ENCODE assay signal across 37 cellular contexts in genomic region chr14:47710581-47710980, GRCh38. TPM values are rescaled to one million over a fixed set of nuclear protein-coding genes. Genes with fewer than 3 reads are reported as not detected.
"Had no signal": no experiment of that assay in that cellular context is flagged by ENCODE, and none has a peak within 500 bp of the region (broad histone marks: within the 10 kb centered on the region; RNA-seq: fewer than 3 reads in every experiment).

No MANE protein-coding gene starts in this region.

- H3K27me3 ChIP-seq: body of pancreas, breast epithelium, SJSA1 had no signal

- H3K4me3 ChIP-seq: body of pancreas, breast epithelium, SJSA1 had no signal

- H3K4me2 ChIP-seq: SK-N-SH had no signal

- FAIRE-seq: colon had no signal

- H3K36me3 ChIP-seq: breast epithelium, SJSA1 had no signal

- H3K27ac ChIP-seq: body of pancreas, breast epithelium, SJSA1, VCaP had no signal

- ATAC-seq: activated T-helper 17 cell treated with anti-CD3 and anti-CD28 coated beads, Interleukin-2, amount 50 U/mL, for 72 hours; body of pancreas; Panc1 had no signal

- H3K4me3 Mint-ChIP-seq: activated B cell treated with CpG ODN at 0.5 μM for 24 hours; activated CD4-positive, alpha-beta memory T cell treated with anti-CD3 and anti-CD28 coated beads for 36 hours; activated naive CD8-positive, alpha-beta T cell treated with anti-CD3 and anti-CD28 coated beads for 36 hours; activated T-helper 17 cell treated with anti-CD3 and anti-CD28 coated beads, Interleukin-2, amount 50 U/mL, for 72 hours had no signal

- H3K4me1 ChIP-seq: body of pancreas, breast epithelium, SJSA1 had no signal

- H3K4me1 Mint-ChIP-seq: activated B cell treated with CpG ODN at 0.5 μM for 24 hours; activated naive CD8-positive, alpha-beta T cell treated with anti-CD3 and anti-CD28 coated beads for 36 hours; activated T-helper 17 cell treated with anti-CD3 and anti-CD28 coated beads, Interleukin-2, amount 50 U/mL, for 72 hours had no signal

- H3K27ac Mint-ChIP-seq: activated B cell treated with CpG ODN at 0.5 μM for 24 hours; activated CD4-positive, alpha-beta memory T cell treated with anti-CD3 and anti-CD28 coated beads for 36 hours; activated naive CD8-positive, alpha-beta T cell treated with anti-CD3 and anti-CD28 coated beads for 36 hours; activated T-helper 17 cell treated with anti-CD3 and anti-CD28 coated beads, Interleukin-2, amount 50 U/mL, for 72 hours had no signal

- H3K9ac ChIP-seq: SK-N-SH had no signal

- H3K9me3 ChIP-seq: body of pancreas, breast epithelium, SJSA1, SK-N-SH had no signal

- H3K36me3 Mint-ChIP-seq: activated CD4-positive, alpha-beta memory T cell treated with anti-CD3 and anti-CD28 coated beads for 36 hours; activated naive CD8-positive, alpha-beta T cell treated with anti-CD3 and anti-CD28 coated beads for 36 hours had no signal

- DNase-seq: activated B cell treated with CpG ODN at 0.5 μM for 24 hours; activated CD4-positive, alpha-beta memory T cell treated with anti-CD3 and anti-CD28 coated beads for 36 hours; activated CD4-positive, alpha-beta T cell treated with anti-CD3 and anti-CD28 coated beads for 4 hours; activated CD4-positive, alpha-beta T cell treated with anti-CD3 and anti-CD28 coated beads, Interleukin-2, amount 50 U/mL, for 1 hour; activated CD4-positive, CD25-positive, alpha-beta regulatory T cell treated with anti-CD3 and anti-CD28 coated beads, Interleukin-2, amount 50 U/mL, for 72 hours; activated CD8-positive, alpha-beta memory T cell treated with anti-CD3 and anti-CD28 coated beads, Interleukin-2, amount 50 U/mL, for 4 hours; activated effector memory CD4-positive, alpha-beta T cell treated with anti-CD3 and anti-CD28 coated beads, Interleukin-2, amount 50 U/mL, for 16 hours; activated naive CD4-positive, alpha-beta T cell; activated naive CD4-positive, alpha-beta T cell treated with anti-CD3 and anti-CD28 coated beads, Interleukin-2, amount 50 U/mL, for 16 hours; activated naive CD8-positive, alpha-beta T cell treated with anti-CD3 and anti-CD28 coated beads for 36 hours; activated T-cell treated with anti-CD3 and anti-CD28 coated beads for 4 hours; activated T-cell treated with anti-CD3 and anti-CD28 coated beads, Interleukin-2, amount 50 U/mL, for 48 hours; amniotic stem cell; aorta; body of pancreas; caudate nucleus; cerebellar nuclear complex; NCI-H1092 treated with DMSO at 0.1 percent for 48 hours; NCI-H1417; NCI-H146; NCI-H187; NCI-H2081; NCI-H345; NCI-H524 treated with DMSO at 0.1 percent for 48 hours; SHP77 treated with DMSO at 0.1 percent for 48 hours; SK-N-SH; T-helper 1 cell; T-helper 2 cell; T-helper 9 cell had no signal

- H3K27me3 Mint-ChIP-seq: activated B cell treated with CpG ODN at 0.5 μM for 24 hours; activated CD4-positive, alpha-beta memory T cell treated with anti-CD3 and anti-CD28 coated beads for 36 hours; activated naive CD8-positive, alpha-beta T cell treated with anti-CD3 and anti-CD28 coated beads for 36 hours; activated T-helper 17 cell treated with anti-CD3 and anti-CD28 coated beads, Interleukin-2, amount 50 U/mL, for 72 hours had no signal

RNA-seq across cellular contexts. Expression of gene MDGA2, which starts 35.2 kb away (rescaled TPM):
- total RNA-seq: activated B cell treated with CpG ODN at 0.5 μM for 24 hours; activated CD4-positive, alpha-beta memory T cell treated with anti-CD3 and anti-CD28 coated beads for 36 hours; activated naive CD8-positive, alpha-beta T cell treated with anti-CD3 and anti-CD28 coated beads for 36 hours; activated T-helper 17 cell treated with anti-CD3 and anti-CD28 coated beads, Interleukin-2, amount 50 U/mL, for 72 hours; body of pancreas; breast epithelium; M059J; OCI-LY7; SJSA1 had no signal
